9 cellular contexts compared by ENCODE assay signal in the genomic region with DNA sequence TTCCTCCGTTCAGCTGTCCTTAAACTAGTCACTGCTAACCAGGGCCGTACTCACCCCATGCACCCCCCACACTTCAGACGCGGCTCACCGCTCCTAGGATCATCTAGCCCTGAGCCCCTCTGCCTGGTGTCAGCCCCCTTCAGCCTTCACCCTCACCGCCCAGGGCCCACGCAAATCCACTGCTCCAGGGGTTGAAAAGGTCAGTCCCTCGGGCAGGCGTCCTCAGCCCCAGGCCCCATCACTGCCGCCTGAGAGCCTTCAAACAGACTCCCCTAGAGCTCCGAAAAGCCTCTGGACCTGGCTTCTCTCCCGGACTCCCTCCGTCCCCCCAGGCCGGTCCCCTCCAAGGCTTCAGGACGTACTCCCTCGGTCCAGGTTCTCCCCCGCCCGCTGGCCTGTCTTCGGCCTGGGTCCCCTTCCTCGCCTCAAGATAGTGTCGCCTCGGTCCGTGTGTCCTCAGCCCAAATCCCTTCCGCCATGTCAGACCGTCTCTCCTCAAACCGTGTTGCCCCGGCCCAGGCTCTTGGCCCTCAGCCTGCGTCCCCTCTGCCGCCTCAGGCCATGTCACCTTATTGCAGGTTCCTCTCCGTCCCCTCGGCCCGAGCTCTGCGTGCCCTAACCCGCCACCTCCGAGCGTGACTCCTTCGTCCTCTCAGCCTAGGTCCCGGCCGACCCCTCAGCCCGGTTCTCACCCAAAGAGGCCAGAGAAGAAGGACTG. TPM values are rescaled to one million over a fixed set of nuclear protein-coding genes. Genes with fewer than 3 reads are reported as not detected.
A peak's percentile ranks its signal among the peaks of the same experiment; 100 is the strongest.
DNase-seq lines count a peak whose midpoint lies in the region; ATAC-seq, FAIRE-seq and TF ChIP-seq lines count a peak whose summit lies in the region.
"Had no signal": no experiment of that assay in that cellular context is flagged by ENCODE, and none has a peak within 500 bp of the region (broad histone marks: within the 10 kb centered on the region; RNA-seq: fewer than 3 reads in every experiment).

No MANE protein-coding gene starts in this region.

- H3K4ac ChIP-seq in mesenchymal stem cell (ENCODE audit: low read depth in 1 of 2, low read length in 2 of 2) = peak overlapping the region; percentile 84 to 89

- peak overlapping the region; percentile 49 to 57 for H2BK12ac ChIP-seq in mesenchymal stem cell (ENCODE audit: low read length in 2 of 2)

- H3K9ac ChIP-seq in mesenchymal stem cell (ENCODE audit: low read length) = peak overlapping the region; percentile 99

- H3K27ac ChIP-seq in body of pancreas (peak overlapping the region; percentile 92 to 100 (median 98)), mesenchymal stem cell (ENCODE audit: low read length, poor library complexity, severe bottlenecking) (peak overlapping the region; percentile 93), aorta (ENCODE audit: low read depth in 1 of 2, low read length in 2 of 2) (peak overlapping the region; percentile 39 to 79)

- DNase-seq in GM12864 (ENCODE audit: low read depth) = no peak
- peak; percentile 22 for DNase-seq in HT-29 (ENCODE audit: low spot score)
- DNase-seq in body of pancreas = peak in 2 of 4 donors; percentile 19 to 25
- peak; percentile 23 for DNase-seq in mesenchymal stem cell
- DNase-seq in aorta = no peak
- DNase-seq in HTR-8/SVneo (ENCODE audit: insufficient read length, low spot score) = no peak
- no peak for DNase-seq in H4 (ENCODE audit: low spot score)
- DNase-seq in stimulated activated naive CD4-positive, alpha-beta T cell (lab: John Stamatoyannopoulos, UW) = no peak

- H3K9me3 ChIP-seq in body of pancreas = no peaks in the 10 kb centered on the region
- no peaks in the 10 kb centered on the region for H3K9me3 ChIP-seq in mesenchymal stem cell (ENCODE audit: control insufficient read depth, low read length)
- no peaks in the 10 kb centered on the region for H3K9me3 ChIP-seq in aorta (ENCODE audit: control insufficient read depth, low read length)

- H4K8ac ChIP-seq in mesenchymal stem cell (ENCODE audit: low read length) = peak overlapping the region; percentile 70

- WGBS in body of pancreas, 2 donors = 0 to 1% methylated on average over 22 to 40 of the region's 40 CpGs
- WGBS in mesenchymal stem cell = 10% methylated on average over 40 of the region's 40 CpGs
- WGBS in aorta, 2 donors = 3 to 4% methylated on average over 40 of the region's 40 CpGs

- H3K27me3 ChIP-seq in body of pancreas (no peaks in the 10 kb centered on the region), mesenchymal stem cell (ENCODE audit: control insufficient read depth in 1 of 2, insufficient read depth in 1 of 2, low read length in 2 of 2) (no peaks in the 10 kb centered on the region), aorta (ENCODE audit: control insufficient read depth in 1 of 2, insufficient read depth in 2 of 2, low read length in 1 of 2) (no peaks in the 10 kb centered on the region)

- H3K79me1 ChIP-seq in mesenchymal stem cell (replicated peaks; ENCODE audit: low read length, poor library complexity, severe bottlenecking) = peaks cover 16% of the 10 kb centered on the region

- peak overlapping the region; percentile 87 for H2BK15ac ChIP-seq in mesenchymal stem cell (ENCODE audit: low read depth, poor library complexity, severe bottlenecking)

- ATAC-seq in body of pancreas = no peak
- ATAC-seq in aorta (ENCODE audit: low FRiP score) = no peak

- TF ChIP-seq CTCF in GM12864 (IDR thresholded peaks at IDR 0.05; ENCODE audit: low read depth, low read length, missing control alignments) (no peak), body of pancreas (IDR thresholded peaks at IDR 0.05) (peak in 2 of 7 experiments; percentile 3 to 7)

- FAIRE-seq in HTR-8/SVneo (lab: Jason Lieb, UNC) = no peak

- H3K4me3 ChIP-seq in GM12864 (ENCODE audit: low read depth, low read length) = peak overlapping the region; percentile 99
- peak overlapping the region; percentile 61 to 85 for H3K4me3 ChIP-seq in body of pancreas
- H3K4me3 ChIP-seq in mesenchymal stem cell (ENCODE audit: insufficient read depth in 1 of 2, low read depth in 1 of 2, low read length in 2 of 2) = peak overlapping the region; percentile 88 to 100
- peak overlapping the region; percentile 47 to 62 for H3K4me3 ChIP-seq in aorta (ENCODE audit: low read length in 2 of 2)

- peaks cover 49% of the 10 kb centered on the region for H3K4me1 ChIP-seq in body of pancreas
- H3K4me1 ChIP-seq in mesenchymal stem cell (ENCODE audit: control insufficient read depth, insufficient read depth, low read depth, low read length) = peaks cover 25% of the 10 kb centered on the region
- no peaks in the 10 kb centered on the region for H3K4me1 ChIP-seq in aorta (ENCODE audit: control insufficient read depth in 1 of 2, insufficient read depth in 2 of 2, low read length in 2 of 2)

- H2AK5ac ChIP-seq in mesenchymal stem cell (ENCODE audit: low read length, severe bottlenecking) = peak overlapping the region; percentile 40

- peak overlapping the region in 1 of 2 experiments; percentile 98 for H3K14ac ChIP-seq in mesenchymal stem cell (ENCODE audit: low read length in 2 of 2)

- no peak for TF ChIP-seq POLR2A in body of pancreas (IDR thresholded peaks at IDR 0.05)

- H2BK5ac ChIP-seq in mesenchymal stem cell (ENCODE audit: low read depth, low read length, poor library complexity, severe bottlenecking) = peak overlapping the region; percentile 48

- intact Hi-C loops in body of pancreas (cut with DNase I) (no loop called here), aorta (cut with DNase I) (loop anchor here (5.0 to 10.0 kb wide), 3 partner anchors 90 to 240 kb away; partner anchors contain the start of genes BICRA (in 1 of the 2) and INAFM1 (in 1 of the 2))

- peak overlapping the region; percentile 90 for H4K91ac ChIP-seq in mesenchymal stem cell (ENCODE audit: low read length)

- peak overlapping the region; percentile 94 for H3K4me2 ChIP-seq in mesenchymal stem cell (ENCODE audit: low read length, poor library complexity, severe bottlenecking)

- H3K36me3 ChIP-seq in body of pancreas (replicated peaks in 1 of 2; ENCODE audit: insufficient read depth in 1 of 2, low read depth in 2 of 2) = no peaks in the 10 kb centered on the region
- H3K36me3 ChIP-seq in mesenchymal stem cell (ENCODE audit: control insufficient read depth in 1 of 2, insufficient read depth in 2 of 2, low read depth in 1 of 2, low read length in 2 of 2) = peaks cover 11% of the 10 kb centered on the region in 2 experiments
- no peaks in the 10 kb centered on the region for H3K36me3 ChIP-seq in aorta (ENCODE audit: control insufficient read depth in 1 of 2, insufficient read depth in 2 of 2, low read length in 1 of 2)

- no peak overlapping the region for H2BK120ac ChIP-seq in mesenchymal stem cell (ENCODE audit: low read depth, low read length)

- H2AFZ ChIP-seq in mesenchymal stem cell (ENCODE audit: low read depth, low read length) = no peak overlapping the region

- peak overlapping the region in 1 of 2 experiments; percentile 86 for H3K23ac ChIP-seq in mesenchymal stem cell (ENCODE audit: low read length in 2 of 2)

- H3K18ac ChIP-seq in mesenchymal stem cell (ENCODE audit: low read depth in 1 of 2, low read length in 2 of 2) = peak overlapping the region; percentile 86 to 89

RNA-seq across cellular contexts. Expression of gene NAPA, which starts 0.6 kb away (rescaled TPM):
- 193 and 224 TPM in 2 replicates for total RNA-seq in HT-29 (2014; rRNA removed; shearing (Covaris generic))
- total RNA-seq in body of pancreas = 10 to 100 TPM; 71.5 to 94.9 TPM
- polyA plus RNA-seq in mesenchymal stem cell (2013, experiment 1 of 2) = 113 TPM
- 117 TPM for polyA plus RNA-seq in mesenchymal stem cell (2013, experiment 2 of 2)
- 10 to 100 TPM; 63.5 to 79.8 TPM for total RNA-seq in aorta
- polyA plus RNA-seq in aorta = 10 to 100 TPM; 61.7 to 94.0 TPM
- total RNA-seq in H4 (2014; rRNA removed; shearing (Covaris generic)) = 125 and 135 TPM in 2 replicates

RNA-seq across cellular contexts. Expression of gene KPTN, which starts 30.3 kb away (rescaled TPM):
- total RNA-seq in HT-29 (2014; rRNA removed; shearing (Covaris generic)) = 26.2 and 30.1 TPM in 2 replicates
- total RNA-seq in body of pancreas = 1 to 10 TPM; 3.1 to 4.6 TPM
- 8.5 TPM for polyA plus RNA-seq in mesenchymal stem cell (2013, experiment 1 of 2)
- 8.6 TPM for polyA plus RNA-seq in mesenchymal stem cell (2013, experiment 2 of 2)
- 1 to 10 TPM; 3.0 to 4.3 TPM for total RNA-seq in aorta
- 10 to 100 TPM; 12.3 to 24.8 TPM for polyA plus RNA-seq in aorta
- total RNA-seq in H4 (2014; rRNA removed; shearing (Covaris generic)) = 9.2 and 10.6 TPM in 2 replicates

RNA-seq across cellular contexts. Expression of gene SLC8A2, which starts 42.6 kb away (rescaled TPM):
- total RNA-seq in HT-29 (2014; rRNA removed; shearing (Covaris generic)) = 0.83 and 3.6 TPM in 2 replicates
- total RNA-seq in body of pancreas (10 to 100 TPM in 1 of 2 donors, 1 to 10 TPM in 1; 8.0 to 31.6 TPM), aorta (under 1 TPM; 0.23 to 0.72 TPM)
- 0.06 TPM for polyA plus RNA-seq in mesenchymal stem cell (2013, experiment 1 of 2)
- polyA plus RNA-seq in mesenchymal stem cell (2013, experiment 2 of 2) = 0.07 TPM
- not detected for polyA plus RNA-seq in aorta
- 0.19 TPM in 1 of 2 replicates, not detected in the other for total RNA-seq in H4 (2014; rRNA removed; shearing (Covaris generic))
- total RNA-seq: NCI-H460 had no signal

RNA-seq across cellular contexts. Expression of gene ZNF541, which starts 58.6 kb away (rescaled TPM):
- total RNA-seq in HT-29 (2014; rRNA removed; shearing (Covaris generic)) = not detected in 2 replicates
- total RNA-seq in body of pancreas = under 1 TPM in 1 of 2 donors, not detected in 1; under 0.01 TPM
- polyA plus RNA-seq in mesenchymal stem cell (2013, experiment 1 of 2) = 0.03 TPM
- polyA plus RNA-seq in mesenchymal stem cell (2013, experiment 2 of 2) = 0.04 TPM
- total RNA-seq in aorta = under 1 TPM; 0.13 to 0.30 TPM
- polyA plus RNA-seq in aorta = under 1 TPM in 1 of 2 donors, not detected in 1; 0.38 TPM
- total RNA-seq in H4 (2014; rRNA removed; shearing (Covaris generic)) = not detected in 2 replicates
- total RNA-seq: NCI-H460 had no signal

Comparison
In these comparisons a context has a peak if more than half of its experiments do, and no peak if none do; other contexts are left out.
1. DNase-seq: peak in HT-29 (single experiment) and mesenchymal stem cell (single experiment); none in GM12864 (single experiment), aorta (0 of 2), HTR-8/SVneo (single experiment), H4 (single experiment) and stimulated activated naive CD4-positive, alpha-beta T cell (0 of 6).
2. Peak in every context shown above with its lines, with median percentiles within 50 percentile points of each other: H3K4me3 ChIP-seq and H3K27ac ChIP-seq.